34 cellular contexts compared by ENCODE assay signal in the genomic region with DNA sequence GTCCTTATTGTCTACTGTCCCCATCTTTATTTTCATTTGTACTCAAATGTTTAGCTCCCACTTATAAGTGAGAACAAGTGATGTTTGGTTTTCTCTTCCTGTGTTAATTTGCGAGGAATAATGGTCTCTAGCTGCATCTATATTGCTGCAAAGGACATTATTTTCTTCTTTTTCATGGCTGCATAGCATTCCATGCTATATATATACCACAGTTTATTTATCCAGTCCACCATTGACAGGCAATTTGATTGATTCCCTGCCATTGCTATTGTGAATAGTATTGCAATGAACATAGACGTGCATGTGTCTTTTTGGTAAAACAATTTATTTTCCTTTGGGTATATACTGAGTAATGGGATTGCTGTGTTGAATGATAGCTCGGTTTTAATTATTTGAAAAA.
"Had no signal": no experiment of that assay in that cellular context is flagged by ENCODE, and none has a peak within 500 bp of the region (broad histone marks: within the 10 kb centered on the region; RNA-seq: fewer than 3 reads in every experiment).

No MANE protein-coding gene starts in this region.

- H3K4me3 ChIP-seq: MG63 had no signal

- DNase-seq: Karpas-422, Kasumi-1, MG63, MM.1S, MV-4-11, NCI-H1048, NCI-H1092, NCI-H1092 treated with DMSO at 0.1 percent for 48 hours, NCI-H1105, NCI-H1105 treated with DMSO at 0.1 percent for 48 hours, NCI-H1417, NCI-H1417 treated with DMSO at 0.1 percent for 48 hours, NCI-H1436, NCI-H1436 treated with DMSO at 0.1 percent for 48 hours, NCI-H146, NCI-H1694, NCI-H1694 treated with DMSO at 0.1 percent for 48 hours, NCI-H187, NCI-H187 treated with DMSO at 0.1 percent for 48 hours, NCI-H1930, NCI-H2029, NCI-H2029 treated with DMSO at 0.1 percent for 48 hours, NCI-H2081, NCI-H2081 treated with DMSO at 0.1 percent for 48 hours, NCI-H2107, NCI-H2171, NCI-H2171 treated with DMSO at 0.1 percent for 48 hours, NCI-H2227 treated with DMSO at 0.1 percent for 48 hours, NCI-H226, NCI-H345, NCI-H446, NCI-H446 treated with DMSO at 0.1 percent for 48 hours, NCI-H510A, NCI-H510A treated with DMSO at 0.1 percent for 48 hours had no signal

- H3K27me3 ChIP-seq: MG63 had no signal

- H3K36me3 ChIP-seq: MG63 had no signal
